16 cellular contexts compared by ENCODE assay signal in genomic region chr1:24276791-24277190, GRCh38. TPM values are rescaled to one million over a fixed set of nuclear protein-coding genes. Genes with fewer than 3 reads are reported as not detected.
"Had no signal": no experiment of that assay in that cellular context is flagged by ENCODE, and none has a peak within 500 bp of the region (broad histone marks: within the 10 kb centered on the region; RNA-seq: fewer than 3 reads in every experiment).

No MANE protein-coding gene starts in this region.

- H3K4me1 Mint-ChIP-seq: brain, mesothelial cell of epicardium had no signal

- FAIRE-seq: islet of Langerhans, pancreas had no signal

- H3K36me3 ChIP-seq: esophagus muscularis mucosa, gastrocnemius medialis, heart right ventricle, pancreas, tibial nerve had no signal

- DNase-seq: activated CD4-positive, alpha-beta T cell treated with anti-CD3 and anti-CD28 coated beads, Interleukin-2, amount 50 U/mL, for 1 hour; activated gamma-delta T cell; activated T-cell treated with anti-CD3 and anti-CD28 coated beads, Interleukin-2, amount 50 U/mL, for 48 hours; amygdala; gastrocnemius medialis; heart right ventricle; naive B cell; pancreas had no signal

- H3K9me3 ChIP-seq: gastrocnemius medialis, pancreas had no signal

- H3K36me3 Mint-ChIP-seq: activated naive CD8-positive, alpha-beta T cell; brain had no signal

- H3K4me3 Mint-ChIP-seq: activated naive CD8-positive, alpha-beta T cell; brain; mesothelial cell of epicardium; naive B cell had no signal

- H3K27me3 ChIP-seq: pancreas had no signal

- H3K27ac Mint-ChIP-seq: activated naive CD8-positive, alpha-beta T cell; mesothelial cell of epicardium; naive B cell had no signal

- H3K4me3 ChIP-seq: esophagus muscularis mucosa, gastrocnemius medialis, heart right ventricle, pancreas, skin epidermis, tibial nerve had no signal

- H3K27ac ChIP-seq: esophagus muscularis mucosa, gastrocnemius medialis, heart right ventricle, pancreas, tibial nerve had no signal

- ATAC-seq: gastrocnemius medialis, pancreas had no signal

- H3K4me1 ChIP-seq: esophagus muscularis mucosa, gastrocnemius medialis, tibial nerve had no signal

RNA-seq across cellular contexts. Expression of gene GRHL3, which starts 42.4 kb away (rescaled TPM):
- total RNA-seq: dermis microvascular lymphatic vessel endothelial cell, esophagus muscularis mucosa, gastrocnemius medialis, heart right ventricle, tibial nerve had no signal
